ENCODE assay signal across 1 cellular context in the genomic region with DNA sequence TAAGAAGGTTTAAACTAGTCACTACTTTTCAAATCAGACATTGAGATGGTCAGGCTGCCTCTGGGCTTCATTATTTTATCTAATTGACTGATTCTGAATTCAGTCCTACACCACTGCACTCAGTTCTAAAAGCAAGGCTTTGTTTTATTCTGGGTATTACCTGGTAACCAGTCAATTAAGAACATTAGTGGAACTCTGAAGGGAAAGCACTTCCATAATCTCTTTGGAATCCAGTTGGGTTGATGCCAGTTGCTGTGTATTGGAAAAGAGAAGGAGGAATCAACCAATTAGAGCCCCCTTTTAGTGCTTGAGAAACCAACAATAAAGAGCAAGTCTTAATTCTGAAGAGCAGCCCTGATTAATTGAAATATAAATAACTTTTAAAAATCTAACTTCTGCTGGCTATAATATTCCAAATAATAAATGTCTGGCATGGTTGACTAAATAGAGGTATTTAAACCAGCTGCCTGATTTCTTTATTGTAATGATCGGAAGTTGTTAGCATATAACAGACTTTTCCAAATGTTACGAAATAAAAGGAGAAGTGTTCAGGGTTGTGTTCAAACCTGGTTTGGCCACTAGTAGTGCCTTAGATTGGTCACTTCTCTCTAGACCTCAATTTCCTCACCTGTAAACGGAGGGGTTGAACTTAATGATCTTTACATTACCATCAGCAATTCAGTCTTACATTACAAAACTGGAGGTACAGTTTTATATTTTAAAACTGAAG.
TF ChIP-seq lines count a peak whose summit lies in the region.

No MANE protein-coding gene starts in this region.

TF ChIP-seq in K562, 482 proteins besides CTCF, POLR2A, EP300 and RAD21 (continued from another document):
- TF ChIP-seq, protein P1, sequence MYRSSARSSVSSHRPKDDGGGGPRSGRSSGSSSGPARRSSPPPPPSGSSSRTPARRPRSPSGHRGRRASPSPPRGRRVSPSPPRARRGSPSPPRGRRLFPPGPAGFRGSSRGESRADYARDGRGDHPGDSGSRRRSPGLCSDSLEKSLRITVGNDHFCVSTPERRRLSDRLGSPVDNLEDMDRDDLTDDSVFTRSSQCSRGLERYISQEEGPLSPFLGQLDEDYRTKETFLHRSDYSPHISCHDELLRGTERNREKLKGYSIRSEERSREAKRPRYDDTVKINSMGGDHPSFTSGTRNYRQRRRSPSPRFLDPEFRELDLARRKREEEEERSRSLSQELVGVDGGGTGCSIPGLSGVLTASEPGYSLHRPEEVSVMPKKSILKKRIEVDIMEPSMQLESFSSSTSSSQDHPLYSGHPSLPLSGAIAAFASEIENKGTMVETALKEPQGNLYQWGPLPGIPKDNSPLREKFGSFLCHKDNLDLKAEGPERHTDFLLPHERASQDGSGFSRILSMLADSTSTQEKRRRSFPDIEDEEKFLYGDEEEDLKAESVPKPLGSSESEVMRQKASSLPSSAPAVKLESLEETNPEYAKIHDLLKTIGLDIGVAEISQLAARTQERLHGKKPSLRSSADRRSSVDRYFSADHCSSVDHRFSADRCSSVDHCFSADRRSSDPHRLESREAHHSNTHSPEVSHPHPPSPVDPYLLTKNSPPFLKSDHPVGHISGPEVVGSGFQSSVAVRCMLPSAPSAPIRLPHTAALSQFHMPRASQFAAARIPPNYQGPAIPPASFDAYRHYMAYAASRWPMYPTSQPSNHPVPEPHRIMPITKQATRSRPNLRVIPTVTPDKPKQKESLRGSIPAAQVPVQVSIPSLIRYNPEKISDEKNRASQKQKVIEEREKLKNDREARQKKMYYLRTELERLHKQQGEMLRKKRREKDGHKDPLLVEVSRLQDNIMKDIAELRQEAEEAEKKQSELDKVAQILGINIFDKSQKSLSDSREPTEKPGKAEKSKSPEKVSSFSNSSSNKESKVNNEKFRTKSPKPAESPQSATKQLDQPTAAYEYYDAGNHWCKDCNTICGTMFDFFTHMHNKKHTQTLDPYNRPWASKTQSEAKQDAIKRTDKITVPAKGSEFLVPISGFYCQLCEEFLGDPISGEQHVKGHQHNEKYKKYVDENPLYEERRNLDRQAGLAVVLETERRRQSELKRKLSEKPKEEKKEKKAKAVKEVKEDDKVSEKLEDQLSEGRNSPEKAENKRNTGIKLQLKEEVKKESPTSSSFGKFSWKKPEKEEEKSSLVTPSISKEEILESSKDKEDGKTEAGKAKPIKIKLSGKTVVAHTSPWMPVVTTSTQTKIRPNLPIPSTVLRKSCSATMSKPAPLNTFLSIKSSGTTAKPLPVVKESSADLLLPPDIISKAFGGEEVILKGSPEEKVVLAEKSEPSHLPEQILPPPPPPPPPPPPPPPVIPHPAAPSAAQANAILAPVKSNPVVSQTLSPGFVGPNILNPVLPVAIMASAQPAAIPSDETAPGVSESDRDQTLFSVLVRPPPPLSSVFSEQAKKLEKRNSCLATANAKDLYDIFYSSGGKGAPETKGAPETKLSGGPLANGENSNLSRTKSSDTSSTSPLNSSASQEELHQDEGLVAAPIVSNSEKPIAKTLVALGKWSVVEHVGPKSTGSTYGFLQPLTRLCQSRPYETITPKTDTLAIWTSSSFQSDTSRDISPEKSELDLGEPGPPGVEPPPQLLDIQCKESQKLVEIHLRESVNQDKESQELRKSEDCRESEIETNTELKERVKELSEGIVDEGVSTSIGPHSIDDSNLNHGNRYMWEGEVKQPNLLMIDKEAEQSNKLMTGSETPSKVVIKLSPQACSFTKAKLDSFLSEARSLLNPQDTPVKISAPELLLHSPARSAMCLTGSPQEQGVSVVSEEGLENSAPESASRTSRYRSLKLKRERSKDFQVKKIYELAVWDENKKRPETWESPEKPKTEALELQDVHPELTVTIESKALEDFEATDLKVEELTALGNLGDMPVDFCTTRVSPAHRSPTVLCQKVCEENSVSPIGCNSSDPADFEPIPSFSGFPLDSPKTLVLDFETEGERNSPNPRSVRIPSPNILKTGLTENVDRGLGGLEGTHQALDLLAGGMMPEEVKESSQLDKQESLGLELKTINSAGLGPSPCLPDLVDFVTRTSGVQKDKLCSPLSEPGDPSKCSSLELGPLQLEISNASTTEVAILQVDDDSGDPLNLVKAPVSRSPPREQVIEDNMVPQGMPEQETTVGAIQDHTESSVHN (IDR thresholded peaks at IDR 0.05; ENCODE audit: borderline replicate concordance in 1 of 2, low read depth in 1 of 2): no peak
- TF ChIP-seq SPI1 (IDR thresholded peaks at IDR 0.05; ENCODE audit: borderline replicate concordance, low read depth, low read length) (peak; percentile 36; the same call in 1 of the 2 replicates), ZNF253 (CRISPR knock-in tag; conservative IDR thresholded peaks at IDR 0.05) (no peak), BDP1 (IDR thresholded peaks at IDR 0.05; ENCODE audit: insufficient read depth, insufficient read length) (no peak), CEBPG (CRISPR knock-in tag; IDR thresholded peaks at IDR 0.05) (no peak), CEBPG (tag; conservative IDR thresholded peaks at IDR 0.05 in 1 of 2, IDR thresholded peaks at IDR 0.05 in 1 of 2) (peak in 1 of 2 experiments; percentile 66; a peak in 3 of 4 replicates)
